ENCODE assay signal across 29 cellular contexts in the genomic region with DNA sequence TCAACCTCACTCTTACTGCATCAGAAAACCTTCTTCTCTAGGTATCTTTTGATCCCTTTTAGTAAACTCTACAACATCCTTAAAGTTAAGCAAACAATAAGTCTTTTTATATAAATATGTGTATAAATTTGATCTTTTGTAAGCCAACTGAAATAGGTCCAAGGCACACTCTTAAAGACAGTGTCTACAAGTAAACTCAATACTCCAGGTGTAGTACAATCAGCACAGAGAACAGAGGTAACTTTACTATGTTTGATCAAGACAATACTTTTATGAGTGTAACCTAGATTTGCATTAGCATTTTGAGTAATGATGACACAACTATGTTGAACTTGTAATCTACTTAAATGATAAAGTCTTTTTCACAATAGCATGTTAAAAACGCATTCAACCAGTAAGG.
"Had no signal": no experiment of that assay in that cellular context is flagged by ENCODE, and none has a peak within 500 bp of the region (broad histone marks: within the 10 kb centered on the region; RNA-seq: fewer than 3 reads in every experiment).

No MANE protein-coding gene starts in this region.

- H3K27ac ChIP-seq: hepatocyte, left lung, lower lobe of right lung, neural progenitor cell, neutrophil, ovary, skin epidermis, stomach, testis, thyroid gland, transverse colon, upper lobe of left lung, vagina had no signal

- H3K9me3 Mint-ChIP-seq: nephron progenitor cell, neural progenitor cell had no signal

- H3K27me3 Mint-ChIP-seq: naive thymus-derived CD8-positive, alpha-beta T cell; progenitor cell of endocrine pancreas; stimulated activated naive B cell treated with anti-CD40 and anti-IgM and Interleukin-4, amounts not matched to agents 10 μg/mL and 1 μg/mL and 100 μg/mL, for 72 hours had no signal

- H3K36me3 Mint-ChIP-seq: naive thymus-derived CD8-positive, alpha-beta T cell; neural progenitor cell; stimulated activated naive B cell treated with anti-CD40 and anti-IgM and Interleukin-4, amounts not matched to agents 10 μg/mL and 1 μg/mL and 100 μg/mL, for 72 hours had no signal

- H3K27ac Mint-ChIP-seq: naive thymus-derived CD8-positive, alpha-beta T cell; nephron progenitor cell; neural progenitor cell; progenitor cell of endocrine pancreas; stimulated activated naive B cell treated with anti-CD40 and anti-IgM and Interleukin-4, amounts not matched to agents 10 μg/mL and 1 μg/mL and 100 μg/mL, for 72 hours had no signal

- DNase-seq: kidney glomerular epithelial cell; left cardiac atrium; left lung; lower lobe of right lung; mammary epithelial cell; mesenchymal stem cell; naive thymus-derived CD8-positive, alpha-beta T cell; nephron progenitor cell; ovary; retina; right cardiac atrium; stimulated activated CD4-positive, alpha-beta T cell treated with anti-CD3 and anti-CD28 coated beads, Interleukin-12 subunit alpha, Interleukin-12 subunit beta, amount 100 ng/mL, for 4 hours; stimulated activated CD4-positive, alpha-beta T cell treated with anti-CD3 and anti-CD28 coated beads, Interleukin-15, amount 100 ng/mL, for 24 hours; stimulated activated CD4-positive, alpha-beta T cell treated with anti-CD3 and anti-CD28 coated beads, Interleukin-2, amount 100 ng/mL, for 24 hours; stimulated activated CD4-positive, alpha-beta T cell treated with anti-CD3 and anti-CD28 coated beads, Interleukin-4, amount 100 ng/mL, for 1 hour; stimulated activated naive B cell treated with anti-CD40 and anti-IgM and Interleukin-4, amounts not matched to agents 10 μg/mL and 1 μg/mL and 100 μg/mL, for 72 hours; stimulated activated naive CD8-positive, alpha-beta T cell treated with anti-CD3 and anti-CD28 coated beads, Interleukin-15, Interleukin-2, amounts not matched to agents 100 U/mL and 50 U/mL, for 24 hours; stomach; testis; thyroid gland; transverse colon; upper lobe of left lung had no signal

- H3K4me3 Mint-ChIP-seq: naive thymus-derived CD8-positive, alpha-beta T cell; nephron progenitor cell; neural progenitor cell; stimulated activated naive B cell treated with anti-CD40 and anti-IgM and Interleukin-4, amounts not matched to agents 10 μg/mL and 1 μg/mL and 100 μg/mL, for 72 hours had no signal

- H3K4me1 Mint-ChIP-seq: naive thymus-derived CD8-positive, alpha-beta T cell; nephron progenitor cell; neural progenitor cell; stimulated activated naive B cell treated with anti-CD40 and anti-IgM and Interleukin-4, amounts not matched to agents 10 μg/mL and 1 μg/mL and 100 μg/mL, for 72 hours had no signal

- ATAC-seq: left cardiac atrium; naive thymus-derived CD8-positive, alpha-beta T cell; sciatic nerve; stimulated activated naive B cell treated with anti-CD40 and anti-IgM and Interleukin-4, amounts not matched to agents 10 μg/mL and 1 μg/mL and 100 μg/mL, for 72 hours; stimulated activated naive CD8-positive, alpha-beta T cell treated with anti-CD3 and anti-CD28 coated beads, Interleukin-15, Interleukin-2, amounts not matched to agents 100 U/mL and 50 U/mL, for 24 hours had no signal
